In the genomic region with DNA sequence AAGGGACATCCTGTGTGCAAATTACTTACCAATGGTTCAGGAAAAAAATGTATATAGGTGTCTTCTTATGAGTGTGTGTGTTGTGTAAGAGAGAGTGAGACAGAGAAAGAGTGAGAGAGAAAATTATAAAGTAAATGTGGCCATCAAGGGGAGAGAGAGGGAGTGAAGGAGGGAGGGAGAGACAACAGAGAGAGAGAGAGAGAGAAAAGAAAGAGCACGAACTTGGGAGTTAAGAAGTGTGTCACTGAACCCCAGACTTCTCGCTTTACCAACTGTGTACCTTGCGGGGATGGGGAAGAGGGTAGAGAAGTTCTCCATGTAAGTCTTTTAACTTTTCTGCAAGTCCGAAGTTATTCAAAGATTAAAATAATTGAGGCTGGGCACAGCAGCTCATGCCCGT, we compare ENCODE assay signal across 9 cellular contexts. TPM values are rescaled to one million over a fixed set of nuclear protein-coding genes. Genes with fewer than 3 reads are reported as not detected.
DNase-seq lines count a peak whose midpoint lies in the region; ATAC-seq and TF ChIP-seq lines count a peak whose summit lies in the region.
"Had no signal": no experiment of that assay in that cellular context is flagged by ENCODE, and none has a peak within 500 bp of the region (broad histone marks: within the 10 kb centered on the region; RNA-seq: fewer than 3 reads in every experiment).

No MANE protein-coding gene starts in this region.

- DNase-seq in WERI-Rb-1 (no peak), glutamatergic neuron (no peak), NCI-H146 treated with DMSO at 0.1 percent for 48 hours (lab: John Stamatoyannopoulos, UW; ENCODE audit: unreplicated experiment) (no peak), NCI-H69 (lab: John Stamatoyannopoulos, UW) (no peak), chondrocyte (ENCODE audit: low spot score) (no peak)
- DNase-seq: aorta had no signal

- peak overlapping the region; percentile 100 for H3K27ac ChIP-seq in WERI-Rb-1
- H3K27ac ChIP-seq in skeletal muscle tissue (ENCODE audit: low read depth, low read length) = peak overlapping the region; percentile 98

- H3K4me1 Mint-ChIP-seq in glutamatergic neuron (ENCODE audit: low read depth, unreplicated experiment) (peaks cover 6% of the 10 kb centered on the region), chondrocyte (ENCODE audit: low read depth) (peaks cover 25% of the 10 kb centered on the region)

- H3K36me3 ChIP-seq in ES-I3 (ENCODE audit: insufficient read depth, low read length) (no peaks in the 10 kb centered on the region), WERI-Rb-1 (no peaks in the 10 kb centered on the region), skeletal muscle tissue (ENCODE audit: control insufficient read depth in 3 of 3, insufficient read depth in 3 of 3, low read length in 3 of 3) (no peaks in the 10 kb centered on the region)

- ATAC-seq in HG03460 (IDR thresholded peaks at IDR 0.05; ENCODE audit: unreplicated experiment) = no peak

- peaks cover 15% of the 10 kb centered on the region for H3K27me3 Mint-ChIP-seq in glutamatergic neuron (ENCODE audit: unreplicated experiment)
- no peaks in the 10 kb centered on the region for H3K27me3 Mint-ChIP-seq in chondrocyte (ENCODE audit: low read depth)

- H3K9me3 ChIP-seq in ES-I3 (ENCODE audit: control insufficient read depth, insufficient read depth, low read length) (no peaks in the 10 kb centered on the region), WERI-Rb-1 (ENCODE audit: severe bottlenecking) (no peaks in the 10 kb centered on the region), skeletal muscle tissue (ENCODE audit: control insufficient read depth in 3 of 3, low read length in 3 of 3) (no peaks in the 10 kb centered on the region)

- peak overlapping the region; percentile 67; the same call in 1 of the 2 replicates for H3K4me3 ChIP-seq in WERI-Rb-1 (ENCODE audit: low read depth, low read length)
- peak overlapping the region in 2 of 3 donors; percentile 63 to 80 for H3K4me3 ChIP-seq in skeletal muscle tissue (ENCODE audit: low read length in 3 of 3)

- H3K27me3 ChIP-seq in WERI-Rb-1 (ENCODE audit: insufficient read depth, low read depth, severe bottlenecking) (no peaks in the 10 kb centered on the region), skeletal muscle tissue (ENCODE audit: control insufficient read depth in 3 of 3, insufficient read depth in 3 of 3, low read length in 3 of 3) (no peaks in the 10 kb centered on the region)

- no peak for TF ChIP-seq CTCF in WERI-Rb-1 (IDR thresholded peaks at IDR 0.05; ENCODE audit: low read depth, low read length)
- TF ChIP-seq CTCF in glutamatergic neuron (IDR thresholded peaks at IDR 0.05; ENCODE audit: partially characterized antibody, unreplicated experiment) = no peak
- TF ChIP-seq CTCF in chondrocyte (IDR thresholded peaks at IDR 0.05) = no peak

- H3K4me1 ChIP-seq in ES-I3 (ENCODE audit: insufficient read depth, low read length) = peaks cover 24% of the 10 kb centered on the region
- H3K4me1 ChIP-seq in skeletal muscle tissue (ENCODE audit: control insufficient read depth in 3 of 3, insufficient read depth in 3 of 3, low read length in 3 of 3) = peaks cover 10 to 21% (median 15%) of the 10 kb centered on the region in 3 donors

- H3K9ac ChIP-seq in ES-I3 (ENCODE audit: low read depth, low read length) (peak overlapping the region; percentile 70; the same call in 1 of the 2 replicates), skeletal muscle tissue (ENCODE audit: low read depth in 1 of 3, low read length in 3 of 3) (peak overlapping the region; percentile 74 to 94 (median 92))

- no peaks in the 10 kb centered on the region for H3K36me3 Mint-ChIP-seq in glutamatergic neuron (ENCODE audit: unreplicated experiment)
- H3K36me3 Mint-ChIP-seq in chondrocyte (ENCODE audit: low read depth) = no peaks in the 10 kb centered on the region

- H3K9me3 Mint-ChIP-seq in glutamatergic neuron (ENCODE audit: unreplicated experiment) (peaks cover 10% of the 10 kb centered on the region), chondrocyte (ENCODE audit: low read depth) (no peaks in the 10 kb centered on the region)

- peak overlapping the region; percentile 93 for H3K4me3 Mint-ChIP-seq in glutamatergic neuron (ENCODE audit: unreplicated experiment)
- H3K4me3 Mint-ChIP-seq in chondrocyte (ENCODE audit: unreplicated experiment) = no peak overlapping the region

- H3K27ac Mint-ChIP-seq in glutamatergic neuron (ENCODE audit: unreplicated experiment) (peak overlapping the region; percentile 100), chondrocyte (ENCODE audit: unreplicated experiment) (no peak overlapping the region)

RNA-seq across cellular contexts. Expression of gene ARL4D, which starts 28.8 kb away (rescaled TPM):
- total RNA-seq in glutamatergic neuron (ENCODE audit: unreplicated experiment) (100 TPM), skeletal muscle tissue (10.4 TPM), chondrocyte (33.8 to 38.0 TPM (median 37.5 TPM) in 3 replicates)
